In genomic region chr15:31435891-31436628, GRCh38 we compare ENCODE assay signal across 8 cellular contexts.
DNase-seq lines count a peak whose midpoint lies in the region; ATAC-seq, FAIRE-seq and TF ChIP-seq lines count a peak whose summit lies in the region.

No MANE protein-coding gene starts in this region.

- DNase-seq in CD4-positive, alpha-beta T cell = peak in 1 of 10 experiments; percentile 12
- DNase-seq in pancreas (no peak), HuH-7 (ENCODE audit: low spot score) (no peak), DMS114 treated with DMSO at 0.1 percent for 48 hours (lab: John Stamatoyannopoulos, UW; ENCODE audit: unreplicated experiment) (no peak)

- no peaks in the 10 kb centered on the region for H3K27me3 Mint-ChIP-seq in CD4-positive, alpha-beta T cell
- no peaks in the 10 kb centered on the region for H3K27me3 Mint-ChIP-seq in dendritic cell treated with granulocyte-macrophage colony-stimulating factor and Interleukin-4, amounts not matched to agents 40 ng/mL and 50 ng/mL, for 4 days

- intact Hi-C loops in CD4-positive, alpha-beta T cell (cut with DNase I, micrococcal nuclease) = loop anchor here (1.0 to 5.0 kb wide), 8 partner anchors 36 to 234 kb away; partner anchors contain the start of gene KLF13 (in 1 of the 2)
- intact Hi-C loops in dendritic cell treated with granulocyte-macrophage colony-stimulating factor and Interleukin-4, amounts not matched to agents 40 ng/mL and 50 ng/mL, for 4 days (cut with micrococcal nuclease) = loop anchor here (2.0 to 5.0 kb wide), 4 partner anchors 39 to 219 kb away; partner anchors contain the start of gene KLF13
- intact Hi-C loops in pancreas (cut with DNase I) = loop anchor here in 1 of 3 donors (5.0 kb wide), 1 partner anchor 46 kb away; no protein-coding TSS in a partner anchor

- H3K4me3 ChIP-seq in OCI-LY1 (ENCODE audit: low read depth, low read length, poor library complexity, severe bottlenecking) (peak overlapping the region; percentile 42), pancreas (no peak overlapping the region)

- H3K27ac ChIP-seq in CD4-positive, alpha-beta T cell (ENCODE audit: low read depth, low read length) = peak overlapping the region; percentile 88
- H3K27ac ChIP-seq in OCI-LY1 (ENCODE audit: low read depth, low read length, poor library complexity, severe bottlenecking) (peak overlapping the region; percentile 96), pancreas (peak overlapping the region in 2 of 4 donors; percentile 63 to 68)

- POLR2A ChIA-PET in CD4-positive, alpha-beta T cell (lab: Charles Lee) = interaction anchor here (0.9 to 8.1 kb wide), 23 partner anchors 23 to 236 kb away, joined by 3 to 216 read pairs (median 13); partner anchors contain the start of gene KLF13

- 61 to 65% methylated on average over 13 to 14 of the region's 14 CpGs for WGBS in pancreas, 2 donors

- no peaks in the 10 kb centered on the region for H3K27me3 ChIP-seq in CD4-positive, alpha-beta T cell (ENCODE audit: control insufficient read depth, insufficient read depth, low read length)
- H3K27me3 ChIP-seq in OCI-LY1 (ENCODE audit: insufficient read depth, low read length) (no peaks in the 10 kb centered on the region), pancreas (no peaks in the 10 kb centered on the region)

- no peaks in the 10 kb centered on the region for H3K9me3 Mint-ChIP-seq in CD4-positive, alpha-beta T cell
- no peaks in the 10 kb centered on the region for H3K9me3 Mint-ChIP-seq in dendritic cell treated with granulocyte-macrophage colony-stimulating factor and Interleukin-4, amounts not matched to agents 40 ng/mL and 50 ng/mL, for 4 days

- no peak overlapping the region for H2AFZ ChIP-seq in OCI-LY1 (ENCODE audit: low read length)

- H3K4me3 Mint-ChIP-seq in CD4-positive, alpha-beta T cell = peak overlapping the region; percentile 84
- peak overlapping the region; percentile 65 for H3K4me3 Mint-ChIP-seq in dendritic cell treated with granulocyte-macrophage colony-stimulating factor and Interleukin-4, amounts not matched to agents 40 ng/mL and 50 ng/mL, for 4 days

- H3K9ac ChIP-seq in OCI-LY1 (ENCODE audit: low read length) = peak overlapping the region; percentile 55; the same call in 1 of the 2 replicates

- no peaks in the 10 kb centered on the region for H3K79me2 ChIP-seq in OCI-LY1 (ENCODE audit: insufficient read depth, low read length)

- peaks cover 73% of the 10 kb centered on the region for H3K4me1 Mint-ChIP-seq in CD4-positive, alpha-beta T cell (ENCODE audit: low read depth)
- H3K4me1 Mint-ChIP-seq in dendritic cell treated with granulocyte-macrophage colony-stimulating factor and Interleukin-4, amounts not matched to agents 40 ng/mL and 50 ng/mL, for 4 days (ENCODE audit: low read depth) = peaks cover 89% of the 10 kb centered on the region

- no peaks in the 10 kb centered on the region for H4K20me1 ChIP-seq in OCI-LY1 (ENCODE audit: insufficient read depth, low read length)

- CTCF ChIA-PET in CD4-positive, alpha-beta T cell (lab: Charles Lee) = interaction anchor here (0.6 to 2.5 kb wide), 13 partner anchors 23 to 221 kb away, joined by 3 to 26 read pairs (median 5); partner anchors contain the start of gene KLF13

- H3K36me3 ChIP-seq in OCI-LY1 (ENCODE audit: insufficient read depth, low read length) = no peaks in the 10 kb centered on the region
- H3K36me3 ChIP-seq in pancreas = no peaks in the 10 kb centered on the region

- peak overlapping the region; percentile 98 for H3K27ac Mint-ChIP-seq in CD4-positive, alpha-beta T cell
- peak overlapping the region; percentile 94 for H3K27ac Mint-ChIP-seq in dendritic cell treated with granulocyte-macrophage colony-stimulating factor and Interleukin-4, amounts not matched to agents 40 ng/mL and 50 ng/mL, for 4 days

- H3K9me2 ChIP-seq in OCI-LY1 (ENCODE audit: low read depth, low read length) = no peaks in the 10 kb centered on the region

- no peaks in the 10 kb centered on the region for H3K9me3 ChIP-seq in CD4-positive, alpha-beta T cell (ENCODE audit: control insufficient read depth, low read length)
- H3K9me3 ChIP-seq in OCI-LY1 (ENCODE audit: low read length) = no peaks in the 10 kb centered on the region
- no peaks in the 10 kb centered on the region for H3K9me3 ChIP-seq in pancreas

- 0 out of 2 replicates have a peak, but pooled peaks cover 5% of the 10 kb centered on the region for H3F3A ChIP-seq in OCI-LY1 (ENCODE audit: insufficient read depth, low read length)

- H3K36me3 Mint-ChIP-seq in CD4-positive, alpha-beta T cell (ENCODE audit: low read depth) = no peaks in the 10 kb centered on the region
- H3K36me3 Mint-ChIP-seq in dendritic cell treated with granulocyte-macrophage colony-stimulating factor and Interleukin-4, amounts not matched to agents 40 ng/mL and 50 ng/mL, for 4 days (ENCODE audit: low read depth) = no peaks in the 10 kb centered on the region

- no peak for TF ChIP-seq CTCF in CD4-positive, alpha-beta T cell (IDR thresholded peaks at IDR 0.05)
- TF ChIP-seq CTCF in OCI-LY1 (IDR thresholded peaks at IDR 0.05; ENCODE audit: low read length) (no peak), pancreas (IDR thresholded peaks at IDR 0.05) (no peak)

- H3K4me1 ChIP-seq in OCI-LY1 (ENCODE audit: insufficient read depth, low read length, severe bottlenecking) (peaks cover 68% of the 10 kb centered on the region), pancreas (peaks cover 0 to 8% (median 6%) of the 10 kb centered on the region in 3 donors)

- no peak for FAIRE-seq in pancreas (lab: Jason Lieb, UNC)

- peak; percentile 4 for ATAC-seq in CD4-positive, alpha-beta T cell (ENCODE audit: poor library complexity)
- peak in 3 of 4 donors; percentile 8 to 31 (median 18) for ATAC-seq in pancreas
- ATAC-seq in HG03108 (IDR thresholded peaks at IDR 0.05; ENCODE audit: unreplicated experiment) = no peak
- no peak for ATAC-seq in GM21528 (IDR thresholded peaks at IDR 0.05; ENCODE audit: low FRiP score, unreplicated experiment)

- peak overlapping the region; percentile 69 for H3K4me2 ChIP-seq in OCI-LY1 (ENCODE audit: low read length)

Comparison
In these comparisons a context has a peak if more than half of its experiments do, and no peak if none do; other contexts are left out.
1. ATAC-seq: peak in CD4-positive, alpha-beta T cell (single experiment) and pancreas (3 of 4); none in HG03108 (single experiment) and GM21528 (single experiment).